In the genomic region with DNA sequence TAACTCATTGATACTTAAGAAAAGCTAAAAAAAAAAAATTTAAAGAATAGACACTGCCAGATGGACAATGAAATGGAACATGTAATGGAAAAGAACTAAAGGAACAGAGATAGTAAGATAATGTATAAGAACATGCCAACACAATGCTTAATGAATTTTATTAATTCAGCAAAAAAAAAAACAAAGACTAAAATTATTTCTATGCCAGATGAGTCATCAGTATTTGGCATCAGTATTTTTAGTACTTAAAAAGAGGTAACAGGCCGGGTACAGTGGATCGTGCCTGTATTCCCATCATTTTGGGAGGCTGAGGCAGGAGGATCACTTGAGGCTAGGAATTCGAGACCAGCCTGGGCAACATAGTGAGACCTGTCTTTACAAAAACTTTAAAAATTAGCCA, we compare ENCODE assay signal across 10 cellular contexts.
"Had no signal": no experiment of that assay in that cellular context is flagged by ENCODE, and none has a peak within 500 bp of the region (broad histone marks: within the 10 kb centered on the region; RNA-seq: fewer than 3 reads in every experiment).

No MANE protein-coding gene starts in this region.

- DNase-seq: activated gamma-delta T cell; activated naive CD8-positive, alpha-beta T cell treated with anti-CD3 and anti-CD28 coated beads for 36 hours; activated T-cell treated with anti-CD3 and anti-CD28 coated beads, Interleukin-2, amount 50 U/mL, for 4 hours; anterior cingulate cortex; hypothalamus; left cardiac atrium; stimulated activated CD4-positive, alpha-beta T cell treated with anti-CD3 and anti-CD28 coated beads, Interleukin-4, amount 100 ng/mL, for 4 hours; stimulated activated naive CD8-positive, alpha-beta T cell treated with anti-CD3 and anti-CD28 coated beads, Interleukin-15, amount 100 ng/mL, for 72 hours had no signal

- H3K27ac ChIP-seq: thoracic aorta had no signal

- ATAC-seq: activated T-cell treated with anti-CD3 and anti-CD28 coated beads, Interleukin-2, amount 50 U/mL, for 4 hours; left cardiac atrium; stimulated activated naive CD8-positive, alpha-beta T cell treated with anti-CD3 and anti-CD28 coated beads, Interleukin-15, amount 100 ng/mL, for 72 hours had no signal

- H3K36me3 ChIP-seq: thoracic aorta had no signal

- H3K9me3 ChIP-seq: thoracic aorta had no signal

- H3K4me3 ChIP-seq: lung, thoracic aorta had no signal
